18 cellular contexts compared by ENCODE assay signal in genomic region chr3:146783446-146783845, GRCh38.
A peak's percentile ranks its signal among the peaks of the same experiment; 100 is the strongest.
DNase-seq lines count a peak whose midpoint lies in the region; ATAC-seq and TF ChIP-seq lines count a peak whose summit lies in the region.
"Had no signal": no experiment of that assay in that cellular context is flagged by ENCODE, and none has a peak within 500 bp of the region (broad histone marks: within the 10 kb centered on the region; RNA-seq: fewer than 3 reads in every experiment).

No MANE protein-coding gene starts in this region.

- DNase-seq in AG04449 (ENCODE audit: low read depth, low spot score) (peak; percentile 16), HFFc6 (no peak), dedifferentiated amniotic fluid mesenchymal stem cell (ENCODE audit: extremely low spot score) (peak; percentile 37), mesendoderm (no peak), 8988T (no peak), brain microvascular endothelial cell (no peak)
- DNase-seq in activated CD4-positive, alpha-beta T cell treated with anti-CD3 and anti-CD28 coated beads, Interleukin-2, amount 50 U/mL, for 1 hour, result no peak
- DNase-seq: Caco-2; CD4-positive, alpha-beta T cell; DMS153; GOT3; NCI-H1105; NCI-H1694 treated with DMSO at 0.1 percent for 48 hours; NCI-H510A treated with DMSO at 0.1 percent for 48 hours; NCI-H774; SHP77 had no signal

- H3K4me3 ChIP-seq in AG04449 (ENCODE audit: low read depth, low read length) (no peak overlapping the region), mesendoderm (ENCODE audit: low read length) (no peak overlapping the region), brain microvascular endothelial cell (ENCODE audit: low read depth, low read length) (no peak overlapping the region)
- H3K4me3 ChIP-seq: K562 had no signal

- POLR2A ChIA-PET in AG04449 (lab: Yijun Ruan, JAX), result no interaction called here

- no peak overlapping the region for H2BK5ac ChIP-seq in mesendoderm (ENCODE audit: low read length)

- no peaks in the 10 kb centered on the region for H3K79me2 ChIP-seq in mesendoderm (ENCODE audit: control insufficient read depth, insufficient read depth, low read length)

- no peak overlapping the region for H3K9ac ChIP-seq in mesendoderm (ENCODE audit: low read length)

- no peak overlapping the region for H2AK5ac ChIP-seq in mesendoderm (ENCODE audit: low read length)

- H3K27ac ChIP-seq in mesendoderm (ENCODE audit: low read depth, low read length) (no peak overlapping the region), brain microvascular endothelial cell (no peak overlapping the region)

- in situ Hi-C loops in brain microvascular endothelial cell (cut with HindIII; ENCODE audit: low pct_ligation_motif_present, low sequenced_read_pairs), result no loop called here

- no peaks in the 10 kb centered on the region for H3K9me3 Mint-ChIP-seq in HFFc6
- H3K9me3 Mint-ChIP-seq: CD4-positive, alpha-beta T cell had no signal

- no peak overlapping the region for H3K4ac ChIP-seq in mesendoderm (ENCODE audit: low read depth, low read length)

- WGBS in mesendoderm (ENCODE audit: extremely low coverage, insufficient coverage, low lambda C conversion rate), result no CpG with 5 or more reads among the region's 2 CpGs

- H3K79me1 ChIP-seq in mesendoderm (ENCODE audit: low read length), result no peaks in the 10 kb centered on the region

- peaks cover 2% of the 10 kb centered on the region for H3K27me3 ChIP-seq in mesendoderm (ENCODE audit: insufficient read depth, low read length, poor library complexity)
- H3K27me3 ChIP-seq in brain microvascular endothelial cell (replicated peaks), result no peaks in the 10 kb centered on the region

- peak overlapping the region; percentile 60 for H3K18ac ChIP-seq in mesendoderm (ENCODE audit: low read length)

- no peak for ATAC-seq in HG02852 (IDR thresholded peaks at IDR 0.05; ENCODE audit: unreplicated experiment)
- ATAC-seq: K562 had no signal

- peak overlapping the region; percentile 54 for H2BK120ac ChIP-seq in mesendoderm (ENCODE audit: low read depth, low read length)

- no peak overlapping the region for H3K4me2 ChIP-seq in mesendoderm (ENCODE audit: low read length)

- H3K36me3 ChIP-seq in mesendoderm (ENCODE audit: control insufficient read depth, insufficient read depth, low read length) (no peaks in the 10 kb centered on the region), brain microvascular endothelial cell (replicated peaks) (no peaks in the 10 kb centered on the region)

- H3K56ac ChIP-seq in mesendoderm (ENCODE audit: low read length), result no peak overlapping the region

- H3K4me1 ChIP-seq in mesendoderm (ENCODE audit: control insufficient read depth, low read depth, low read length), result peaks cover 2% of the 10 kb centered on the region
- H3K4me1 ChIP-seq: Caco-2 had no signal

- no peak overlapping the region for H4K8ac ChIP-seq in mesendoderm (ENCODE audit: low read depth, low read length)

- H3K4me1 Mint-ChIP-seq in HFFc6 (ENCODE audit: low read depth), result peaks cover 55% of the 10 kb centered on the region

- H2BK15ac ChIP-seq in mesendoderm (replicated peaks; ENCODE audit: low read depth), result no peak overlapping the region

- no peaks in the 10 kb centered on the region for H3K27me3 Mint-ChIP-seq in HFFc6 (ENCODE audit: insufficient read depth)
- H3K27me3 Mint-ChIP-seq: CD4-positive, alpha-beta T cell had no signal

- H3K4me3 Mint-ChIP-seq in HFFc6, result 0 out of 2 replicates have a peak overlapping the region, but pooled peaks have one; percentile 8
- H3K4me3 Mint-ChIP-seq: CD4-positive, alpha-beta T cell had no signal

- TF ChIP-seq CTCF in AG04449 (IDR thresholded peaks at IDR 0.05; ENCODE audit: insufficient read depth, low read length, missing control alignments) (no peak), HFFc6 (IDR thresholded peaks at IDR 0.05) (no peak), brain microvascular endothelial cell (IDR thresholded peaks at IDR 0.05; ENCODE audit: low read depth, low read length, missing control alignments) (no peak)

- H3K27ac Mint-ChIP-seq in HFFc6, result peak overlapping the region; percentile 57; the same call in 1 of the 2 replicates
- H3K27ac Mint-ChIP-seq: CD4-positive, alpha-beta T cell had no signal

- H3K23ac ChIP-seq in mesendoderm (ENCODE audit: low read length), result no peak overlapping the region

- CTCF ChIA-PET in AG04449 (lab: Yijun Ruan, JAX), result interaction anchor here (1.1 to 1.6 kb wide), 2 partner anchors 10 to 19 kb away, joined by 3 to 5 read pairs; no protein-coding TSS in a partner anchor

- H3K36me3 Mint-ChIP-seq in HFFc6 (ENCODE audit: low read depth), result no peaks in the 10 kb centered on the region

- H4K5ac ChIP-seq in mesendoderm (ENCODE audit: low read length), result no peak overlapping the region

Comparison
In these comparisons a context has a peak if more than half of its experiments do, and no peak if none do; other contexts are left out.
1. DNase-seq: peak in AG04449 (single experiment) and dedifferentiated amniotic fluid mesenchymal stem cell (single experiment); none in HFFc6 (single experiment), mesendoderm (single experiment), 8988T (single experiment), brain microvascular endothelial cell (single experiment) and activated CD4-positive, alpha-beta T cell treated with anti-CD3 and anti-CD28 coated beads, Interleukin-2, amount 50 U/mL, for 1 hour (single experiment).